Comparison of ENCODE assay signal across 8 cellular contexts in genomic region chr6:157597461-157598312, GRCh38.
A peak's percentile ranks its signal among the peaks of the same experiment; 100 is the strongest.
DNase-seq lines count a peak whose midpoint lies in the region; ATAC-seq and TF ChIP-seq lines count a peak whose summit lies in the region.

No MANE protein-coding gene starts in this region.

- H3K9me3 ChIP-seq in H9 (ENCODE audit: control insufficient read depth, low read depth, low read length) (no peaks in the 10 kb centered on the region), iPS DF 6.9 (ENCODE audit: control insufficient read depth, insufficient read depth, low read length) (no peaks in the 10 kb centered on the region)

- no peak overlapping the region for H2BK15ac ChIP-seq in H9 (ENCODE audit: low read depth, low read length)

- no peak overlapping the region for H4K8ac ChIP-seq in H9 (replicated peaks; ENCODE audit: insufficient read length, low read depth, low read length)

- no peaks in the 10 kb centered on the region for H3K9me3 Mint-ChIP-seq in H9

- H3K9ac ChIP-seq in H9 (ENCODE audit: extremely low read depth, insufficient read length, low read length), result no peak overlapping the region

- no peaks in the 10 kb centered on the region for H3K23me2 ChIP-seq in H9 (ENCODE audit: insufficient read length, low read depth, low read length, poor library complexity, severe bottlenecking)

- DNase-seq in COR-L47 (lab: John Stamatoyannopoulos, UW) (peak; percentile 12), H9 (peak; percentile 71), RKO (ENCODE audit: low spot score) (peak; percentile 48), astrocyte of the hippocampus (ENCODE audit: low read depth, low spot score) (peak; percentile 62), iPS DF 6.9 (ENCODE audit: low read depth, low spot score) (peak; percentile 27), MV-4-11 (lab: John Stamatoyannopoulos, UW) (no peak)
- DNase-seq in stimulated activated CD4-positive, alpha-beta T cell treated with anti-CD3 and anti-CD28 coated beads, Interleukin-12 subunit alpha, Interleukin-12 subunit beta, amount 100 ng/mL, for 4 hours, result peak; percentile 7

- peak overlapping the region in 2 of 3 experiments; percentile 71 to 93; a peak in 1 of 7 replicates for H3K27ac Mint-ChIP-seq in H9

- H3K4me1 ChIP-seq in H9 (ENCODE audit: insufficient read depth, low read length), result peaks cover 2% of the 10 kb centered on the region; the same call in 1 of the 2 replicates
- H3K4me1 ChIP-seq in iPS DF 6.9 (ENCODE audit: control insufficient read depth, insufficient read depth, low read length), result 0 out of 2 replicates have a peak, but pooled peaks cover 2% of the 10 kb centered on the region

- H3K4ac ChIP-seq in H9 (ENCODE audit: low read depth, low read length), result no peak overlapping the region

- H4K5ac ChIP-seq in H9 (ENCODE audit: insufficient read length, low read depth, low read length), result no peak overlapping the region

- no peak overlapping the region for H3T11ph ChIP-seq in H9 (ENCODE audit: low read length)

- H4K20me1 ChIP-seq in H9 (ENCODE audit: control insufficient read depth, insufficient read depth, insufficient read length), result no peaks in the 10 kb centered on the region

- H3K27me3 ChIP-seq in H9 (ENCODE audit: insufficient read depth, low read length), result no peaks in the 10 kb centered on the region
- H3K27me3 ChIP-seq in iPS DF 6.9 (ENCODE audit: control insufficient read depth, insufficient read depth, low read length), result no peaks in the 10 kb centered on the region

- H3K23ac ChIP-seq in H9 (ENCODE audit: insufficient read length, low read depth, low read length), result no peak overlapping the region

- H2AK5ac ChIP-seq in H9 (ENCODE audit: insufficient read length, low read length), result no peak overlapping the region

- H3K27ac ChIP-seq in H9 (ENCODE audit: insufficient read length, low read depth, low read length), result no peak overlapping the region
- H3K27ac ChIP-seq in iPS DF 6.9 (ENCODE audit: low read length), result no peak overlapping the region

- peaks cover 5 to 12% of the 10 kb centered on the region in 2 experiments for H3K4me1 Mint-ChIP-seq in H9

- H3K4me3 ChIP-seq in iPS DF 6.9 (ENCODE audit: low read length), result no peak overlapping the region

- H2BK5ac ChIP-seq in H9 (ENCODE audit: insufficient read length, low read length), result no peak overlapping the region

- no peak overlapping the region for H3K14ac ChIP-seq in H9 (ENCODE audit: insufficient read depth, low read length)

- no peak overlapping the region for H2BK20ac ChIP-seq in H9 (ENCODE audit: low read depth, low read length, poor library complexity, severe bottlenecking)

- TF ChIP-seq CTCF in H9 (conservative IDR thresholded peaks at IDR 0.05), result peak; percentile 77

- WGBS in H9 (ENCODE audit: extremely low coverage, insufficient read length, low lambda C conversion rate), result no CpG with 5 or more reads among the region's 9 CpGs
- WGBS in iPS DF 6.9 (ENCODE audit: insufficient coverage, insufficient read length), result no CpG with 5 or more reads among the region's 9 CpGs

- no peaks in the 10 kb centered on the region for H3K79me2 ChIP-seq in H9 (ENCODE audit: insufficient read depth, low read length)

- H3K79me1 ChIP-seq in H9 (ENCODE audit: insufficient read depth, low read depth, low read length, poor library complexity, severe bottlenecking), result no peaks in the 10 kb centered on the region

- no peak overlapping the region for H2BK120ac ChIP-seq in H9 (ENCODE audit: low read depth, low read length, poor library complexity, severe bottlenecking)

- no peaks in the 10 kb centered on the region for H3K27me3 Mint-ChIP-seq in H9 (ENCODE audit: low read depth)

- H3K36me3 Mint-ChIP-seq in H9 (ENCODE audit: insufficient read depth in 1 of 3, low read depth in 3 of 3), result peaks cover 0 to 3% (median 0%) of the 10 kb centered on the region in 3 experiments; a peak in 1 of 7 replicates

- no peak overlapping the region for H3K18ac ChIP-seq in H9 (ENCODE audit: insufficient read length, low read depth, low read length)

- H3K4me2 ChIP-seq in H9 (ENCODE audit: insufficient read depth, insufficient read length, low read length), result no peak overlapping the region

- H2AFZ ChIP-seq in H9 (ENCODE audit: low read length), result no peak overlapping the region

- no peak for ATAC-seq in activated CD4-positive, CD25-positive, alpha-beta regulatory T cell treated with anti-CD3 and anti-CD28 coated beads, Interleukin-2, amount 50 U/mL, for 24 hours

- H4K91ac ChIP-seq in H9 (ENCODE audit: insufficient read length, low read depth, low read length), result no peak overlapping the region

- no peaks in the 10 kb centered on the region for H3K36me3 ChIP-seq in iPS DF 6.9 (ENCODE audit: control insufficient read depth, insufficient read depth, low read length)

- no peak overlapping the region for H3K56ac ChIP-seq in H9 (ENCODE audit: insufficient read length, low read depth, low read length)

- no peak overlapping the region for H2BK12ac ChIP-seq in H9 (ENCODE audit: insufficient read length, low read depth, low read length)

- H3K4me3 Mint-ChIP-seq in H9, result no peak overlapping the region
